1 cellular context compared by ENCODE assay signal in the genomic region with DNA sequence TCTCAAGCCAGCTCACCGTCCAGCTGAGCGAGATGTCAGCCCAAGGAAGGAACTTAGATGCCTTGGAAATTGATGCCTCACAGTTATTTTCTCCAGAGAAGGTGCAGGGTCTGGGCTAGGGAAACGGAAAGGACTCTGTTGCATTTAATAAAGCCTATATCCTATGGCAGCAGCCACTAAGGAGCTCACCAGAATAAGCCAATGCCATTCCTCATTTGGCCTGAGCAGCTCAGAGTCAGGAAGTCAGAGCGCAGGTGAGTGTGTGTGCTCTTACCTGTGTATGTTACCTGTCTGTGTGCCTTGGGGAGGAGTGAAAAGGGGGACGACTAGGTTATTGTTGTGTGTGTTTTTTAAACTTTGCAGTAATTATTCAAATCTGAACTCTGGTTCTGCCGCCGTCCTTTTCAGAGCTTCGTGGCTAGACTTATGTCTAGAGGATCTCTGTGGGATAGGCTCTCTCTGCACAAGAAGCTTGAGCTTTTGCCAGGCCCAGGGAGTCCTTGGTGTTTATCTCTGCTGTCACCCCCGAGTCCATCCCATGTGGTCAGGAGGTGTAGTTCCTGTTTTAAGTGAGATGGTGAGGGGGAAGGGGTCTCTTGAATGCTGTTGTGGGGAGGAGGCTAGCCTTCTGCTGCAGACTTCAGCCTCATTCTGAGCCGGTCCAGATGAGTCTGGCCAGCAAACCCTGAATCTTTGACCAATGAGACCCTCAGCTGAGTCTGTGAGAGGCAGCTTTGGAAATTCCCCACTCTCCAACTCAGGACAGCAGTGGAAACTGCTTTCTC.
TF ChIP-seq lines count a peak whose summit lies in the region.

No MANE protein-coding gene starts in this region.

TF ChIP-seq in endothelial cell of umbilical vein, 7 proteins besides CTCF, POLR2A, EP300 and RAD21 (continued from another document):
- TF ChIP-seq, protein P1, sequence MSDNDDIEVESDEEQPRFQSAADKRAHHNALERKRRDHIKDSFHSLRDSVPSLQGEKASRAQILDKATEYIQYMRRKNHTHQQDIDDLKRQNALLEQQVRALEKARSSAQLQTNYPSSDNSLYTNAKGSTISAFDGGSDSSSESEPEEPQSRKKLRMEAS (IDR thresholded peaks at IDR 0.05; ENCODE audit: insufficient read depth, insufficient read length) = no peak
